9 cellular contexts compared by ENCODE assay signal in genomic region chr2:205903549-205904129, GRCh38.
DNase-seq lines count a peak whose midpoint lies in the region; ATAC-seq and TF ChIP-seq lines count a peak whose summit lies in the region.
"Had no signal": no experiment of that assay in that cellular context is flagged by ENCODE, and none has a peak within 500 bp of the region (broad histone marks: within the 10 kb centered on the region; RNA-seq: fewer than 3 reads in every experiment).

No MANE protein-coding gene starts in this region.

- intact Hi-C loops in Caco-2 (cut with micrococcal nuclease; ENCODE audit: unreplicated experiment) (no loop called here), sigmoid colon (cut with DNase I) (no loop called here)
- intact Hi-C loops in activated CD8-positive, alpha-beta T cell treated with anti-CD3 and anti-CD28 coated beads for 36 hours (cut with micrococcal nuclease), result no loop called here

- no TSS peak for BruUV-seq in Caco-2 (replicated peaks; lab: Mats Ljungman, UMichigan)

- CTCF ChIA-PET in Caco-2 (lab: Charles Lee), result interaction anchor here (0.7 to 1.0 kb wide), 2 partner anchors 22 to 26 kb away, joined by 3 read pairs; no protein-coding TSS in a partner anchor
- CTCF ChIA-PET in activated CD8-positive, alpha-beta T cell treated with anti-CD3 and anti-CD28 coated beads for 36 hours (lab: Charles Lee), result interaction anchor here (1.0 to 1.5 kb wide), 4 partner anchors 20 to 45 kb away, joined by 3 to 6 read pairs (median 4); no protein-coding TSS in a partner anchor

- POLR2A ChIA-PET in Caco-2 (lab: Charles Lee), result no interaction called here
- POLR2A ChIA-PET in activated CD8-positive, alpha-beta T cell treated with anti-CD3 and anti-CD28 coated beads for 36 hours (lab: Charles Lee), result no interaction called here

- H3K27me3 ChIP-seq in Caco-2 (replicated peaks; ENCODE audit: control insufficient read depth, insufficient read depth, low read length), result no peaks in the 10 kb centered on the region
- no peaks in the 10 kb centered on the region for H3K27me3 ChIP-seq in sigmoid colon

- TF ChIP-seq CTCF in Caco-2 (IDR thresholded peaks at IDR 0.05; ENCODE audit: insufficient read depth in 1 of 2, low read depth in 1 of 2, low read length in 1 of 2, severe bottlenecking in 1 of 2, unreplicated experiment in 1 of 2) (peak; percentile 49), sigmoid colon (IDR thresholded peaks at IDR 0.05) (peak in 1 of 4 experiments; percentile 50)
- no peak for TF ChIP-seq CTCF in activated CD8-positive, alpha-beta T cell treated with anti-CD3 and anti-CD28 coated beads for 36 hours (IDR thresholded peaks at IDR 0.05)

- H3K27ac Mint-ChIP-seq in Caco-2 (ENCODE audit: unreplicated experiment), result no peak overlapping the region
- no peak overlapping the region for H3K27ac Mint-ChIP-seq in activated CD8-positive, alpha-beta T cell treated with anti-CD3 and anti-CD28 coated beads for 36 hours

- no peaks in the 10 kb centered on the region for H3K9me3 Mint-ChIP-seq in Caco-2 (ENCODE audit: unreplicated experiment)
- peaks cover 3% of the 10 kb centered on the region for H3K9me3 Mint-ChIP-seq in activated CD8-positive, alpha-beta T cell treated with anti-CD3 and anti-CD28 coated beads for 36 hours

- DNase-seq in Caco-2 (peak; percentile 43 to 63), lung microvascular endothelial cell (ENCODE audit: low read depth in 2 of 2) (peak; percentile 64 to 79), sigmoid colon (no peak), KG1 (lab: John Stamatoyannopoulos, UW) (no peak), NCI-H2107 treated with DMSO at 0.1 percent for 48 hours (lab: John Stamatoyannopoulos, UW; ENCODE audit: unreplicated experiment) (no peak)
- DNase-seq in activated CD8-positive, alpha-beta T cell treated with anti-CD3 and anti-CD28 coated beads for 36 hours, result peak; percentile 21

- H3K27me3 Mint-ChIP-seq in Caco-2 (ENCODE audit: insufficient read depth, unreplicated experiment), result no peaks in the 10 kb centered on the region
- H3K27me3 Mint-ChIP-seq in activated CD8-positive, alpha-beta T cell treated with anti-CD3 and anti-CD28 coated beads for 36 hours, result peaks cover 9% of the 10 kb centered on the region

- ATAC-seq in GM19025 (IDR thresholded peaks at IDR 0.05; ENCODE audit: low read depth, unreplicated experiment) (peak; percentile 82), HG03469 (IDR thresholded peaks at IDR 0.05; ENCODE audit: unreplicated experiment) (peak; percentile 94)
- ATAC-seq in activated CD8-positive, alpha-beta T cell treated with anti-CD3 and anti-CD28 coated beads for 36 hours, result no peak

- H3K36me3 Mint-ChIP-seq in Caco-2 (ENCODE audit: insufficient read depth, unreplicated experiment), result no peaks in the 10 kb centered on the region
- H3K36me3 Mint-ChIP-seq in activated CD8-positive, alpha-beta T cell treated with anti-CD3 and anti-CD28 coated beads for 36 hours (ENCODE audit: low read depth), result no peaks in the 10 kb centered on the region

- no peak overlapping the region for H3K27ac ChIP-seq in sigmoid colon
- H3K27ac ChIP-seq: thoracic aorta had no signal

- H3K9me3 ChIP-seq in Caco-2, result no peaks in the 10 kb centered on the region
- H3K9me3 ChIP-seq in sigmoid colon, result no peaks in the 10 kb centered on the region
- H3K9me3 ChIP-seq: thoracic aorta had no signal

- peaks cover 21% of the 10 kb centered on the region for H3K4me1 Mint-ChIP-seq in Caco-2 (ENCODE audit: low read depth, unreplicated experiment)
- no peaks in the 10 kb centered on the region for H3K4me1 Mint-ChIP-seq in activated CD8-positive, alpha-beta T cell treated with anti-CD3 and anti-CD28 coated beads for 36 hours (ENCODE audit: low read depth)

- H3K4me1 ChIP-seq in Caco-2, result peaks cover 22% of the 10 kb centered on the region
- H3K4me1 ChIP-seq in sigmoid colon, result peaks cover 0 to 6% (median 2%) of the 10 kb centered on the region in 4 donors

- TF ChIP-seq POLR2A in sigmoid colon (IDR thresholded peaks at IDR 0.05), result no peak

- TF ChIP-seq EP300 in sigmoid colon (IDR thresholded peaks at IDR 0.05), result no peak

- H3K36me3 ChIP-seq in Caco-2 (ENCODE audit: control insufficient read depth, insufficient read depth, low read length), result no peaks in the 10 kb centered on the region
- H3K36me3 ChIP-seq in sigmoid colon, result no peaks in the 10 kb centered on the region
- H3K36me3 ChIP-seq: thoracic aorta had no signal

- H3K4me3 ChIP-seq in Caco-2 (ENCODE audit: low read depth, low read length), result no peak overlapping the region
- H3K4me3 ChIP-seq in sigmoid colon, result no peak overlapping the region
- H3K4me3 ChIP-seq: thoracic aorta had no signal

- H3K4me3 Mint-ChIP-seq in Caco-2 (ENCODE audit: unreplicated experiment), result no peak overlapping the region
- H3K4me3 Mint-ChIP-seq in activated CD8-positive, alpha-beta T cell treated with anti-CD3 and anti-CD28 coated beads for 36 hours, result no peak overlapping the region

- 26 to 62% methylated on average over 10 of the region's 10 CpGs for WGBS in sigmoid colon, 2 donors

Comparison
In these comparisons a context has a peak if more than half of its experiments do, and no peak if none do; other contexts are left out.
1. DNase-seq: peak in Caco-2 (2 of 2), activated CD8-positive, alpha-beta T cell treated with anti-CD3 and anti-CD28 coated beads for 36 hours (single experiment) and lung microvascular endothelial cell (2 of 2); none in sigmoid colon (single experiment), KG1 (single experiment) and NCI-H2107 treated with DMSO at 0.1 percent for 48 hours (single experiment).